26 cellular contexts compared by ENCODE assay signal in the genomic region with DNA sequence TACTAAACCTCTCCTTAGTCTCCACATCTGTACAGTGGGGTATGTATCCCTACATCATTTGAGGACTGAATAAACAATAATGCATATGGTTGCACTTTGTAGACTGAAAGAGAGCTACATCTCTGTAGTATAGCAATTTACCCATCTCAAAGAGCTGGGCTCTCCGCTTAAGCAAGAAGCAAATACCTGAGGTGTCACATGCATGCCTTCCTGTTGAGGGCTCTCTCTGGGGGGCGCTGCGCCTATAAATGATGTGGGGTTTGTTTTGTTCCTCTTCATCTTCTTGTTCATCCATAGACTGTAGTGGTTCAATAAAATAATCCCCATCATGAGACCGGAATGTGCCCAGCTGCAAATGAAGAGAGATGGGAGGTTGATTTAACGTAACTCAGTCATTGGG. TPM values are rescaled to one million over a fixed set of nuclear protein-coding genes. Genes with fewer than 3 reads are reported as not detected.
DNase-seq lines count a peak whose midpoint lies in the region; TF ChIP-seq lines count a peak whose summit lies in the region.
"Had no signal": no experiment of that assay in that cellular context is flagged by ENCODE, and none has a peak within 500 bp of the region (broad histone marks: within the 10 kb centered on the region; RNA-seq: fewer than 3 reads in every experiment).

No MANE protein-coding gene starts in this region.

- H3K23ac ChIP-seq in H9 (ENCODE audit: insufficient read length, low read depth, low read length) (no peak overlapping the region), mesendoderm (ENCODE audit: low read length) (no peak overlapping the region)

- no peak overlapping the region for H2BK12ac ChIP-seq in H9 (ENCODE audit: insufficient read length, low read depth, low read length)

- H3K36me3 ChIP-seq in endodermal cell (ENCODE audit: control insufficient read depth, insufficient read depth, low read length), result peaks cover 22% of the 10 kb centered on the region
- H3K36me3 ChIP-seq in esophagus muscularis mucosa, result peaks cover 8 to 83% (median 42%) of the 10 kb centered on the region in 4 donors
- H3K36me3 ChIP-seq in SJCRH30, result no peaks in the 10 kb centered on the region
- H3K36me3 ChIP-seq in mesendoderm (ENCODE audit: control insufficient read depth, insufficient read depth, low read length), result no peaks in the 10 kb centered on the region
- H3K36me3 ChIP-seq: BLaER1 had no signal

- H3K27ac Mint-ChIP-seq in H9 (no peak overlapping the region), endodermal cell (no peak overlapping the region), progenitor cell of endocrine pancreas (no peak overlapping the region)
- H3K27ac Mint-ChIP-seq: CD14-positive monocyte; CD4-positive, alpha-beta memory T cell; CD4-positive, CD25-positive, alpha-beta regulatory T cell; CD8-positive, alpha-beta memory T cell had no signal

- H3K23me2 ChIP-seq in H9 (ENCODE audit: insufficient read length, low read depth, low read length, poor library complexity, severe bottlenecking), result peaks cover 13% of the 10 kb centered on the region

- intact Hi-C loops in esophagus muscularis mucosa (cut with DNase I), result loop anchor here (10.0 kb wide), 1 partner anchor 564 kb away; no protein-coding TSS in a partner anchor

- H3K9me3 ChIP-seq in H9 (ENCODE audit: control insufficient read depth, low read depth, low read length) (no peaks in the 10 kb centered on the region), endodermal cell (ENCODE audit: control insufficient read depth, low read length) (no peaks in the 10 kb centered on the region), esophagus muscularis mucosa (no peaks in the 10 kb centered on the region), SJCRH30 (replicated peaks) (no peaks in the 10 kb centered on the region)
- H3K9me3 ChIP-seq: BE2C had no signal

- no peak for TF ChIP-seq POLR2A in esophagus muscularis mucosa (IDR thresholded peaks at IDR 0.05; ENCODE audit: low read depth)

- no peak overlapping the region for H3K4me3 Mint-ChIP-seq in H9
- no peak overlapping the region for H3K4me3 Mint-ChIP-seq in endodermal cell
- H3K4me3 Mint-ChIP-seq in progenitor cell of endocrine pancreas (ENCODE audit: low read depth), result no peak overlapping the region
- H3K4me3 Mint-ChIP-seq: CD14-positive monocyte; CD4-positive, alpha-beta memory T cell; CD4-positive, CD25-positive, alpha-beta regulatory T cell; CD8-positive, alpha-beta memory T cell had no signal

- no peak overlapping the region for H2BK15ac ChIP-seq in H9 (ENCODE audit: low read depth, low read length)
- no peak overlapping the region for H2BK15ac ChIP-seq in mesendoderm (replicated peaks; ENCODE audit: low read depth)

- H2AK5ac ChIP-seq in H9 (ENCODE audit: insufficient read length, low read length) (no peak overlapping the region), mesendoderm (ENCODE audit: low read length) (no peak overlapping the region)

- H4K8ac ChIP-seq in H9 (replicated peaks; ENCODE audit: insufficient read length, low read depth, low read length) (no peak overlapping the region), mesendoderm (ENCODE audit: low read depth, low read length) (no peak overlapping the region)

- H3K4me1 ChIP-seq in H9 (ENCODE audit: insufficient read depth, low read length) (peaks cover 15% of the 10 kb centered on the region), endodermal cell (ENCODE audit: control insufficient read depth, insufficient read depth, low read length) (peaks cover 13% of the 10 kb centered on the region), esophagus muscularis mucosa (peaks cover 0 to 57% (median 34%) of the 10 kb centered on the region in 4 donors), SJCRH30 (no peaks in the 10 kb centered on the region), mesendoderm (ENCODE audit: control insufficient read depth, low read depth, low read length) (peaks cover 11% of the 10 kb centered on the region)
- H3K4me1 ChIP-seq: BLaER1 had no signal

- H3K4me3 ChIP-seq in endodermal cell (ENCODE audit: low read length), result no peak overlapping the region
- H3K4me3 ChIP-seq in esophagus muscularis mucosa, result no peak overlapping the region
- H3K4me3 ChIP-seq in SJCRH30, result no peak overlapping the region
- H3K4me3 ChIP-seq in mesendoderm (ENCODE audit: low read length), result no peak overlapping the region
- H3K4me3 ChIP-seq: BLaER1, GM12878 had no signal

- no peak overlapping the region for H2BK20ac ChIP-seq in H9 (ENCODE audit: low read depth, low read length, poor library complexity, severe bottlenecking)

- peaks cover 43% of the 10 kb centered on the region for H3K27me3 ChIP-seq in H9 (ENCODE audit: insufficient read depth, low read length)
- H3K27me3 ChIP-seq in endodermal cell (ENCODE audit: control insufficient read depth, insufficient read depth, low read length, poor library complexity, severe bottlenecking), result peaks cover 43% of the 10 kb centered on the region
- no peaks in the 10 kb centered on the region for H3K27me3 ChIP-seq in esophagus muscularis mucosa
- no peaks in the 10 kb centered on the region for H3K27me3 ChIP-seq in SJCRH30
- H3K27me3 ChIP-seq in mesendoderm (ENCODE audit: insufficient read depth, low read length, poor library complexity), result peaks cover 13% of the 10 kb centered on the region
- H3K27me3 ChIP-seq: BE2C, BLaER1 had no signal

- no peak overlapping the region for H3K18ac ChIP-seq in H9 (ENCODE audit: insufficient read length, low read depth, low read length)
- H3K18ac ChIP-seq in mesendoderm (ENCODE audit: low read length), result no peak overlapping the region

- no peak for TF ChIP-seq EP300 in esophagus muscularis mucosa (IDR thresholded peaks at IDR 0.05)

- WGBS in H9 (ENCODE audit: extremely low coverage, insufficient read length, low lambda C conversion rate), result no CpG with 5 or more reads among the region's 5 CpGs
- WGBS in endodermal cell (ENCODE audit: insufficient coverage in 1 of 2, insufficient read length in 1 of 2), 2 experiments, result 80 to 92% methylated on average over 1 to 5 of the region's 5 CpGs
- WGBS in esophagus muscularis mucosa, result 84% methylated on average over 4 of the region's 5 CpGs
- WGBS in mesendoderm (ENCODE audit: extremely low coverage, insufficient coverage, low lambda C conversion rate), result no CpG with 5 or more reads among the region's 5 CpGs

- H2BK5ac ChIP-seq in H9 (ENCODE audit: insufficient read length, low read length) (no peak overlapping the region), mesendoderm (ENCODE audit: low read length) (no peak overlapping the region)

- peak; percentile 30; the same call in 1 of the 3 replicates for TF ChIP-seq CTCF in H9 (conservative IDR thresholded peaks at IDR 0.05)
- peak; percentile 35 for TF ChIP-seq CTCF in endodermal cell (conservative IDR thresholded peaks at IDR 0.05)
- no peak for TF ChIP-seq CTCF in esophagus muscularis mucosa (IDR thresholded peaks at IDR 0.05)
- no peak for TF ChIP-seq CTCF in progenitor cell of endocrine pancreas (IDR thresholded peaks at IDR 0.05; ENCODE audit: unreplicated experiment)

- no peak overlapping the region for H2BK120ac ChIP-seq in H9 (ENCODE audit: low read depth, low read length, poor library complexity, severe bottlenecking)
- H2BK120ac ChIP-seq in mesendoderm (ENCODE audit: low read depth, low read length), result no peak overlapping the region

- H3K9me3 Mint-ChIP-seq in H9 (peaks cover 0 to 2% of the 10 kb centered on the region in 2 experiments; a peak in 2 of 5 replicates), endodermal cell (no peaks in the 10 kb centered on the region), progenitor cell of endocrine pancreas (ENCODE audit: low read depth) (no peaks in the 10 kb centered on the region)

- no peaks in the 10 kb centered on the region for H4K20me1 ChIP-seq in H9 (ENCODE audit: control insufficient read depth, insufficient read depth, insufficient read length)
- H4K20me1 ChIP-seq: BLaER1 had no signal

- H3K27me3 Mint-ChIP-seq in H9 (ENCODE audit: low read depth) (peaks cover 95% of the 10 kb centered on the region), endodermal cell (ENCODE audit: insufficient read depth) (peaks cover 55% of the 10 kb centered on the region), progenitor cell of endocrine pancreas (no peaks in the 10 kb centered on the region)

- H3K14ac ChIP-seq in H9 (ENCODE audit: insufficient read depth, low read length), result no peak overlapping the region

- H3K36me3 Mint-ChIP-seq in H9 (ENCODE audit: insufficient read depth in 1 of 3, low read depth in 3 of 3), result no peaks in the 10 kb centered on the region
- H3K36me3 Mint-ChIP-seq in endodermal cell (ENCODE audit: low read depth), result no peaks in the 10 kb centered on the region
- H3K36me3 Mint-ChIP-seq in progenitor cell of endocrine pancreas (ENCODE audit: insufficient read depth), result peaks cover 33% of the 10 kb centered on the region
- H3K36me3 Mint-ChIP-seq: CD14-positive monocyte; CD4-positive, alpha-beta memory T cell; CD4-positive, CD25-positive, alpha-beta regulatory T cell; CD8-positive, alpha-beta memory T cell had no signal

- no peak overlapping the region for H3K9ac ChIP-seq in H9 (ENCODE audit: extremely low read depth, insufficient read length, low read length)
- H3K9ac ChIP-seq in endodermal cell (ENCODE audit: extremely low read depth, low read length, poor library complexity, severe bottlenecking), result no peak overlapping the region
- no peak overlapping the region for H3K9ac ChIP-seq in mesendoderm (ENCODE audit: low read length)
- H3K9ac ChIP-seq: BLaER1 had no signal

- H3K79me2 ChIP-seq in H9 (ENCODE audit: insufficient read depth, low read length), result no peaks in the 10 kb centered on the region
- H3K79me2 ChIP-seq in mesendoderm (ENCODE audit: control insufficient read depth, insufficient read depth, low read length), result no peaks in the 10 kb centered on the region

- H3K27ac ChIP-seq in H9 (ENCODE audit: insufficient read length, low read depth, low read length) (no peak overlapping the region), endodermal cell (ENCODE audit: low read depth, low read length) (no peak overlapping the region), esophagus muscularis mucosa (replicated peaks in 1 of 4) (no peak overlapping the region), SJCRH30 (no peak overlapping the region), mesendoderm (ENCODE audit: low read depth, low read length) (no peak overlapping the region)
- H3K27ac ChIP-seq: BLaER1 had no signal

- no peak overlapping the region for H2AFZ ChIP-seq in H9 (ENCODE audit: low read length)

- H4K5ac ChIP-seq in H9 (ENCODE audit: insufficient read length, low read depth, low read length), result no peak overlapping the region
- H4K5ac ChIP-seq in mesendoderm (ENCODE audit: low read length), result no peak overlapping the region

- no peak overlapping the region for H3K4me2 ChIP-seq in H9 (ENCODE audit: insufficient read depth, insufficient read length, low read length)
- no peak overlapping the region for H3K4me2 ChIP-seq in mesendoderm (ENCODE audit: low read length)
- H3K4me2 ChIP-seq: BLaER1 had no signal

- H3K79me1 ChIP-seq in H9 (ENCODE audit: insufficient read depth, low read depth, low read length, poor library complexity, severe bottlenecking), result no peaks in the 10 kb centered on the region
- no peaks in the 10 kb centered on the region for H3K79me1 ChIP-seq in mesendoderm (ENCODE audit: low read length)

- H3T11ph ChIP-seq in H9 (ENCODE audit: low read length), result no peak overlapping the region

- peaks cover 63 to 81% of the 10 kb centered on the region in 2 experiments for H3K4me1 Mint-ChIP-seq in H9
- peaks cover 46% of the 10 kb centered on the region for H3K4me1 Mint-ChIP-seq in endodermal cell
- H3K4me1 Mint-ChIP-seq in progenitor cell of endocrine pancreas (ENCODE audit: low read depth), result peaks cover 21% of the 10 kb centered on the region
- H3K4me1 Mint-ChIP-seq: CD14-positive monocyte; CD4-positive, CD25-positive, alpha-beta regulatory T cell; CD8-positive, alpha-beta memory T cell had no signal

- H3K56ac ChIP-seq in H9 (ENCODE audit: insufficient read length, low read depth, low read length), result no peak overlapping the region
- no peak overlapping the region for H3K56ac ChIP-seq in mesendoderm (ENCODE audit: low read length)

- H3K4ac ChIP-seq in H9 (ENCODE audit: low read depth, low read length) (no peak overlapping the region), mesendoderm (ENCODE audit: low read depth, low read length) (no peak overlapping the region)

- H4K91ac ChIP-seq in H9 (ENCODE audit: insufficient read length, low read depth, low read length), result no peak overlapping the region

- DNase-seq in H9 (no peak), endodermal cell (peak; percentile 52), esophagus muscularis mucosa (ENCODE audit: extremely low spot score) (peak; percentile 60), GOT3 (lab: John Stamatoyannopoulos, UW) (no peak), progenitor cell of endocrine pancreas (ENCODE audit: low spot score, unreplicated experiment) (no peak), SJCRH30 (no peak), mesendoderm (no peak)
- DNase-seq: 8988T; ACHN; BE2C; C1 segment of cervical spinal cord; CD4-positive, alpha-beta memory T cell; CD4-positive, CD25-positive, alpha-beta regulatory T cell; CD8-positive, alpha-beta memory T cell; COR-L47; DMS 273 treated with DMSO at 0.1 percent for 48 hours; DMS153; DMS53; DMS79; DND-41; EL; GDM1 had no signal

RNA-seq across cellular contexts. Expression of gene ADAMTS9, which starts 6.8 kb away (rescaled TPM):
- total RNA-seq in H9 (2021) (0.18 and 0.46 TPM in 2 replicates), endodermal cell (10 to 100 TPM; 16.1 to 38.0 TPM), esophagus muscularis mucosa (100 to 1,000 TPM in 1 of 4 donors, 10 to 100 TPM in 3; 45.3 to 142 (median 56.6) TPM), progenitor cell of endocrine pancreas (53.8 and 54.2 TPM in 2 replicates)
- 15.5 TPM for polyA plus RNA-seq in endodermal cell (2013, experiment 1 of 2)
- 16.4 TPM for polyA plus RNA-seq in endodermal cell (2013, experiment 2 of 2)
- 6.7 and 6.9 TPM in 2 replicates for total RNA-seq in SJCRH30 (2014; rRNA removed; shearing (Covaris generic))
- 0.84 TPM for polyA plus RNA-seq in mesendoderm (2013, experiment 1 of 2)
- 0.67 TPM for polyA plus RNA-seq in mesendoderm (2013, experiment 2 of 2)
- total RNA-seq: CD4-positive, alpha-beta memory T cell; CD8-positive, alpha-beta memory T cell; G401; GM12878 had no signal
- polyA plus RNA-seq: CD14-positive monocyte; CD4-positive, alpha-beta memory T cell; CD4-positive, CD25-positive, alpha-beta regulatory T cell; CD8-positive, alpha-beta memory T cell had no signal

Comparison
In these comparisons a context has a peak if more than half of its experiments do, and no peak if none do; other contexts are left out.
1. DNase-seq: peak in endodermal cell (single experiment) and esophagus muscularis mucosa (single experiment); none in H9 (single experiment), GOT3 (single experiment), progenitor cell of endocrine pancreas (single experiment), SJCRH30 (0 of 2) and mesendoderm (single experiment).
2. CTCF ChIP-seq: peak in H9 (single experiment) and endodermal cell (single experiment); none in esophagus muscularis mucosa (0 of 3) and progenitor cell of endocrine pancreas (single experiment).